11 cellular contexts compared by ENCODE assay signal in genomic region chr13:35549481-35549880, GRCh38.
DNase-seq lines count a peak whose midpoint lies in the region; ATAC-seq and TF ChIP-seq lines count a peak whose summit lies in the region.
"Had no signal": no experiment of that assay in that cellular context is flagged by ENCODE, and none has a peak within 500 bp of the region (broad histone marks: within the 10 kb centered on the region; RNA-seq: fewer than 3 reads in every experiment).

No MANE protein-coding gene starts in this region.

- H3K27me3 ChIP-seq in spleen (replicated peaks in 1 of 7) (no peaks in the 10 kb centered on the region), testis (no peaks in the 10 kb centered on the region)

- ATAC-seq in GM21576 (IDR thresholded peaks at IDR 0.05; ENCODE audit: unreplicated experiment) (peak; percentile 52), GM21515 (IDR thresholded peaks at IDR 0.05; ENCODE audit: unreplicated experiment) (no peak)
- ATAC-seq: K562 had no signal

- DNase-seq in Daoy (ENCODE audit: low read depth) (peak; percentile 49), NCI-H69 (lab: John Stamatoyannopoulos, UW) (peak; percentile 34), kidney glomerular epithelial cell (lab: John Stamatoyannopoulos, UW) (peak; percentile 83), spleen (no peak), testis (no peak)
- no peak for DNase-seq in activated CD4-positive, alpha-beta T cell treated with anti-CD3 and anti-CD28 coated beads, Interleukin-2, amount 50 U/mL, for 48 hours
- DNase-seq: stimulated activated CD4-positive, alpha-beta T cell treated with anti-CD3 and anti-CD28 coated beads, Interleukin-2, amount 100 ng/mL, for 48 hours had no signal

- H3K4me3 ChIP-seq in spleen (no peak overlapping the region), testis (no peak overlapping the region)
- H3K4me3 ChIP-seq: K562, SK-N-MC had no signal

- intact Hi-C loops in spleen (cut with DNase I; ENCODE audit: low total_unique reads) (no loop called here), testis (cut with DNase I; ENCODE audit: low total_unique reads) (no loop called here)

- TF ChIP-seq CTCF in spleen (IDR thresholded peaks at IDR 0.05 in 8 of 11, conservative IDR thresholded peaks at IDR 0.05 in 3 of 11) (no peak), testis (IDR thresholded peaks at IDR 0.05) (no peak)

- H3K4me1 ChIP-seq in spleen (no peaks in the 10 kb centered on the region), testis (no peaks in the 10 kb centered on the region)

- H3K9me3 ChIP-seq in spleen, result no peaks in the 10 kb centered on the region
- no peaks in the 10 kb centered on the region for H3K9me3 ChIP-seq in testis

- H3K36me3 ChIP-seq in spleen (no peaks in the 10 kb centered on the region), testis (ENCODE audit: low read depth, missing control alignments) (no peaks in the 10 kb centered on the region)

- H3K27ac ChIP-seq in spleen (no peak overlapping the region), testis (no peak overlapping the region)
- H3K27ac ChIP-seq: SK-N-MC had no signal

- TF ChIP-seq POLR2A in spleen (IDR thresholded peaks at IDR 0.05), result no peak
- TF ChIP-seq POLR2A in testis (IDR thresholded peaks at IDR 0.05), result no peak

Comparison
In these comparisons a context has a peak if more than half of its experiments do, and no peak if none do; other contexts are left out.
1. DNase-seq: peak in Daoy (single experiment), NCI-H69 (single experiment) and kidney glomerular epithelial cell (single experiment); none in activated CD4-positive, alpha-beta T cell treated with anti-CD3 and anti-CD28 coated beads, Interleukin-2, amount 50 U/mL, for 48 hours (0 of 2), spleen (single experiment) and testis (single experiment).